8 cellular contexts compared by ENCODE assay signal in the genomic region with DNA sequence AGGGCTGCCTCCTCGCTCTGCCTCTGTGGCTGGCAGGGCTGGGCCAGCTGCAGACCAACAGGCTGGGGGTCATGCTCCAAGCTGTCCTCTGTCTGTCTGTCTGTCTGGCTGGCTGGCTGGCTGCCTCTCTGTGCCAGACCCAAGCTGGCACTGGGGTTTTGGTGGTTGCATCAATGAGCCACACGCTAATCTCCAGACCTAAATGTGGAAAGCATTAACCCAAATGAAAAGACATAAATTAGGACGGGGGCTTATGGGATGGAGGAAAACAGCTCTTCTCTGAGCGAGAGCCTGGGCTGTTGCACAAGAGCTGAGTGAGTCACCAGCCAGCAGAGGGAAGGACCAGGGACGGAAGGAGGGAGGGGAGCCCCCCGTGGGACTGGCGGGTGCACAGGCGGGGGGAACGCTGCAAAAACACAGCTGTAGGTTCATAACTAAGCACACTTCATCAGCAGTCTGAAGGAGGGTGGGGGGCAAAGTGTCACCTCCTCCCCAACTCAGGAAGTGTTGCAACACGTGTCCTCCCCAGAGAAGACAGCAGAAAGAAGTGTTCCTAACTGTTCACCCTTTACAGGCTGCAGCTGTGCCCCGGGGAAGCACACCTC.
DNase-seq lines count a peak whose midpoint lies in the region; ATAC-seq and TF ChIP-seq lines count a peak whose summit lies in the region.

No MANE protein-coding gene starts in this region.

- H3K4me1 ChIP-seq in PC-9 (replicated peaks; ENCODE audit: insufficient read depth) (no peaks in the 10 kb centered on the region; the same call in 1 of the 2 replicates), psoas muscle (peaks cover 4% of the 10 kb centered on the region), vagina (peaks cover 82% of the 10 kb centered on the region)

- H3K79me2 ChIP-seq in PC-9 (ENCODE audit: low read depth): no peaks in the 10 kb centered on the region

- POLR2A ChIA-PET in PC-9 (lab: Charles Lee; ENCODE audit: unreplicated experiment): interaction anchor here (0.5 kb wide), 1 partner anchor 1679 kb away, joined by 5 read pairs; a partner anchor contains a TSS

- H3K27ac ChIP-seq in PC-9: no peak overlapping the region
- H3K27ac ChIP-seq in psoas muscle: peak overlapping the region; percentile 61
- peak overlapping the region; percentile 88 for H3K27ac ChIP-seq in vagina

- H3K4me3 ChIP-seq in PC-9: no peak overlapping the region
- no peak overlapping the region for H3K4me3 ChIP-seq in psoas muscle
- H3K4me3 ChIP-seq in vagina: peak overlapping the region; percentile 13 to 42

- no TSS peak for BruUV-seq in PC-9 (replicated peaks; lab: Mats Ljungman, UMichigan)

- TF ChIP-seq CTCF in PC-9 (conservative IDR thresholded peaks at IDR 0.05) (no peak), psoas muscle (IDR thresholded peaks at IDR 0.05) (no peak), vagina (IDR thresholded peaks at IDR 0.05) (no peak)

- CTCF ChIA-PET in PC-9 (lab: Charles Lee): no interaction called here

- H3F3A ChIP-seq in PC-9 (ENCODE audit: insufficient read depth, low read depth): no peaks in the 10 kb centered on the region

- TF ChIP-seq POLR2A in vagina (IDR thresholded peaks at IDR 0.05): no peak

- H3K36me3 ChIP-seq in PC-9 (ENCODE audit: low read depth) (no peaks in the 10 kb centered on the region), psoas muscle (ENCODE audit: insufficient read depth in 1 of 2, low read depth in 1 of 2) (no peaks in the 10 kb centered on the region), vagina (no peaks in the 10 kb centered on the region)

- WGBS in psoas muscle, 3 donors: 4 to 6% (median 6%) methylated on average over 11 of the region's 11 CpGs

- peaks cover 26% of the 10 kb centered on the region for H3K27me3 ChIP-seq in PC-9 (ENCODE audit: insufficient read depth, low read depth)
- peaks cover 0 to 6% (median 1%) of the 10 kb centered on the region in 3 donors for H3K27me3 ChIP-seq in psoas muscle (ENCODE audit: insufficient read depth in 3 of 3, low read length in 2 of 3)
- no peaks in the 10 kb centered on the region for H3K27me3 ChIP-seq in vagina

- H4K20me1 ChIP-seq in PC-9 (ENCODE audit: insufficient read depth): no peaks in the 10 kb centered on the region

- H3K9me3 ChIP-seq in PC-9 (ENCODE audit: insufficient read depth, low read depth) (no peaks in the 10 kb centered on the region), psoas muscle (no peaks in the 10 kb centered on the region), vagina (no peaks in the 10 kb centered on the region)

- intact Hi-C loops in PC-9 (cut with micrococcal nuclease; ENCODE audit: unreplicated experiment) (no loop called here), head of caudate nucleus (cut with DNase I) (loop anchor here (5.0 to 10.0 kb wide), 2 partner anchors 112 to 150 kb away; no protein-coding TSS in a partner anchor), psoas muscle (cut with DNase I) (loop anchor here in 1 of 2 donors (10.0 kb wide), 1 partner anchor 90 kb away; no protein-coding TSS in a partner anchor), vagina (cut with DNase I) (no loop called here)

- H3K9me2 ChIP-seq in PC-9 (ENCODE audit: insufficient read depth): no peaks in the 10 kb centered on the region

- ATAC-seq in psoas muscle: peak; percentile 85 to 90 (median 86)

- DNase-seq in AG20443 (ENCODE audit: low spot score): peak; percentile 93
- DNase-seq in H4 (ENCODE audit: low spot score): peak; percentile 93
- DNase-seq in PC-9: no peak
- peak; percentile 82 for DNase-seq in activated gamma-delta T cell treated with anti-CD3 and anti-CD28 coated beads, Interleukin-2, amount 50 U/mL, for 16 hours (ENCODE audit: low read depth)
- peak; percentile 56 to 96 (median 83) for DNase-seq in head of caudate nucleus
- peak; percentile 94 to 96 for DNase-seq in psoas muscle
- peak in 1 of 2 donors; percentile 100 for DNase-seq in vagina (ENCODE audit: extremely low spot score in 2 of 2)
- no peak for DNase-seq in NCI-H1417 (lab: John Stamatoyannopoulos, UW)

- no peak overlapping the region for H2AFZ ChIP-seq in PC-9

- H3K4me2 ChIP-seq in PC-9: peak overlapping the region; percentile 23; the same call in 1 of the 2 replicates

Comparison
In these comparisons a context has a peak if more than half of its experiments do, and no peak if none do; other contexts are left out.
1. DNase-seq: peak in AG20443 (single experiment), H4 (single experiment), activated gamma-delta T cell treated with anti-CD3 and anti-CD28 coated beads, Interleukin-2, amount 50 U/mL, for 16 hours (single experiment), head of caudate nucleus (42 of 42) and psoas muscle (2 of 2); none in PC-9 (0 of 2) and NCI-H1417 (0 of 3).
2. H3K4me3 ChIP-seq: peak in vagina (2 of 2); none in PC-9 (single experiment) and psoas muscle (single experiment).